ENCODE assay signal across 10 cellular contexts in genomic region chr1:77741316-77741715, GRCh38.
"Had no signal": no experiment of that assay in that cellular context is flagged by ENCODE, and none has a peak within 500 bp of the region (broad histone marks: within the 10 kb centered on the region; RNA-seq: fewer than 3 reads in every experiment).

No MANE protein-coding gene starts in this region.

- H3K27ac ChIP-seq: HL-60 had no signal

- H3K4me3 ChIP-seq: GM23338, K562 had no signal

- FAIRE-seq: H1, H54, K562 had no signal

- ATAC-seq: GM23338 had no signal

- DNase-seq: H9, HCEC 1CT, HFFc6, IMR-90, KG1 had no signal
